20 cellular contexts compared by ENCODE assay signal in the genomic region with DNA sequence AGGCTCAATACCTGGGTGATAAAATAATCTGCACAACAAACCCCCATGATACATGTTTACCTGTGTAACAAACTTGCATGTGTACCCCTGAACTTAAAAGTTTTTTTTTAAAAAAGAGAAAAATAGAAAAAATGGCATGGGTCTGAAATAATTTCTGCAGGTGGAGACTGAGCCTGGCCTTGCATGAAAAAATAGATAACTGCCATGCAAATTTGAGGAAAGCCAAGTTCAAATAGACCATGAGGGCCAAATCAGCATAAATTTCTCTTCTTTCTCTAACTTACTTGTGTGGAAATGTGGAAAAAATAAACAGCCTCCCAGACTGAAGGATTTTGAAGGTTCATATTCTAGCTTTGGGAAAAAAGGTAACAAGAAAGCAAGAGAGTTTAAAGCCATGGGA. TPM values are rescaled to one million over a fixed set of nuclear protein-coding genes. Genes with fewer than 3 reads are reported as not detected.
"Had no signal": no experiment of that assay in that cellular context is flagged by ENCODE, and none has a peak within 500 bp of the region (broad histone marks: within the 10 kb centered on the region; RNA-seq: fewer than 3 reads in every experiment).

No MANE protein-coding gene starts in this region.

- H3K4me3 Mint-ChIP-seq: natural killer cell treated with Interleukin-12 subunit alpha and Interleukin-12 subunit beta and Interleukin-15 and Interleukin-18, amount 100 ng/mL, for 72 hours; neural progenitor cell; stimulated activated memory B cell treated with anti-CD40 and anti-IgM and Interleukin-4, amounts not matched to agents 10 μg/mL and 1 μg/mL and 100 μg/mL, for 72 hours; type B pancreatic cell had no signal

- H3K4me1 ChIP-seq: gastrocnemius medialis had no signal

- H3K9me3 Mint-ChIP-seq: natural killer cell treated with Interleukin-12 subunit alpha and Interleukin-12 subunit beta and Interleukin-15 and Interleukin-18, amount 100 ng/mL, for 72 hours; neural progenitor cell; type B pancreatic cell had no signal

- H3K27ac ChIP-seq: gastrocnemius medialis, neural progenitor cell had no signal

- H3K9me3 ChIP-seq: gastrocnemius medialis, heart right ventricle, pancreas, stomach had no signal

- H3K27me3 Mint-ChIP-seq: natural killer cell treated with Interleukin-12 subunit alpha and Interleukin-12 subunit beta and Interleukin-15 and Interleukin-18, amount 100 ng/mL, for 72 hours; progenitor cell of endocrine pancreas; stimulated activated memory B cell treated with anti-CD40 and anti-IgM and Interleukin-4, amounts not matched to agents 10 μg/mL and 1 μg/mL and 100 μg/mL, for 72 hours; type B pancreatic cell had no signal

- H3K27me3 ChIP-seq: gastrocnemius medialis, heart right ventricle, neural progenitor cell, pancreas, stomach had no signal

- H3K36me3 ChIP-seq: neural progenitor cell, pancreas had no signal

- H3K4me1 Mint-ChIP-seq: neural progenitor cell; stimulated activated memory B cell treated with anti-CD40 and anti-IgM and Interleukin-4, amounts not matched to agents 10 μg/mL and 1 μg/mL and 100 μg/mL, for 72 hours had no signal

- H3K4me2 ChIP-seq: neural progenitor cell, smooth muscle cell had no signal

- DNase-seq: effector memory CD4-positive, alpha-beta T cell; gastrocnemius medialis; heart right ventricle; hypothalamus; islet precursor cell; mammary epithelial cell; nucleus accumbens; pancreas; right cardiac atrium; stimulated activated CD4-positive, alpha-beta T cell treated with anti-CD3 and anti-CD28 coated beads, Interleukin-4, amount 100 ng/mL, for 1 hour; stimulated activated CD8-positive, alpha-beta memory T cell treated with anti-CD3 and anti-CD28 coated beads, Interleukin-4, amount 100 ng/mL, for 48 hours; stomach had no signal

- H3K4me3 ChIP-seq: gastrocnemius medialis, neural progenitor cell, smooth muscle cell had no signal

- H2AFZ ChIP-seq: neural progenitor cell had no signal

- ATAC-seq: esophagus mucosa; gastrocnemius medialis; natural killer cell treated with Interleukin-12 subunit alpha and Interleukin-12 subunit beta and Interleukin-15 and Interleukin-18, amount 100 ng/mL, for 72 hours; stimulated activated memory B cell treated with anti-CD40 and anti-IgM and Interleukin-4, amounts not matched to agents 10 μg/mL and 1 μg/mL and 100 μg/mL, for 72 hours had no signal

- H3K27ac Mint-ChIP-seq: natural killer cell treated with Interleukin-12 subunit alpha and Interleukin-12 subunit beta and Interleukin-15 and Interleukin-18, amount 100 ng/mL, for 72 hours; neural progenitor cell; progenitor cell of endocrine pancreas; stimulated activated memory B cell treated with anti-CD40 and anti-IgM and Interleukin-4, amounts not matched to agents 10 μg/mL and 1 μg/mL and 100 μg/mL, for 72 hours; type B pancreatic cell had no signal

- H3K9ac ChIP-seq: neural progenitor cell had no signal

RNA-seq across cellular contexts. Expression of a gene that starts 0.7 kb away (rescaled TPM):
- total RNA-seq: esophagus mucosa; gastrocnemius medialis; left lobe of liver; natural killer cell treated with Interleukin-12 subunit alpha and Interleukin-12 subunit beta and Interleukin-15 and Interleukin-18, amount 100 ng/mL, for 72 hours; progenitor cell of endocrine pancreas; smooth muscle cell had no signal
- polyA plus RNA-seq: smooth muscle cell had no signal
